In genomic region chr3:109532257-109533216, GRCh38 we compare ENCODE assay signal across 8 cellular contexts.
A peak's percentile ranks its signal among the peaks of the same experiment; 100 is the strongest.
DNase-seq lines count a peak whose midpoint lies in the region; ATAC-seq and TF ChIP-seq lines count a peak whose summit lies in the region.

No MANE protein-coding gene starts in this region.

- DNase-seq in AG09309 (ENCODE audit: low read depth) (peak; percentile 11), GM23338 (ENCODE audit: low spot score) (peak; percentile 85), RKO (ENCODE audit: low spot score) (peak; percentile 64), ascending aorta (ENCODE audit: low spot score in 2 of 2) (peak in 1 of 2 donors; percentile 67), left lung (peak in 1 of 2 donors; percentile 53), stomach (peak; percentile 33)
- no peak for DNase-seq in activated T-helper 2 cell treated with anti-CD3 and anti-CD28 coated beads, Interferon-gamma antibody, Interleukin-2, Interleukin-4, amounts not matched to agents 10 μg/mL and 5 μg/mL and 100 μg/mL, durations not matched to agents 14 hours and 24 hours and 36 hours (ENCODE audit: low spot score)

- no peak overlapping the region for H2AFZ ChIP-seq in GM23338

- H3K36me3 ChIP-seq in GM23338 (ENCODE audit: insufficient read depth) (no peaks in the 10 kb centered on the region; the same call in 1 of the 2 replicates), ascending aorta (no peaks in the 10 kb centered on the region), left lung (no peaks in the 10 kb centered on the region), stomach (no peaks in the 10 kb centered on the region)

- H3K4me2 ChIP-seq in GM23338: no peak overlapping the region

- H3K4me1 Mint-ChIP-seq in GM23338: no peaks in the 10 kb centered on the region
- H3K4me1 Mint-ChIP-seq in activated T-helper 2 cell treated with anti-CD3 and anti-CD28 coated beads, Interferon-gamma antibody, Interleukin-2, Interleukin-4, amounts not matched to agents 10 μg/mL and 5 μg/mL and 100 μg/mL, durations not matched to agents 14 hours and 24 hours and 36 hours (ENCODE audit: low read depth): no peaks in the 10 kb centered on the region

- TF ChIP-seq POLR2A in stomach (IDR thresholded peaks at IDR 0.05): no peak

- intact Hi-C loops in ascending aorta (cut with DNase I) (loop anchor here (5.0 to 10.0 kb wide), 2 partner anchors 780 to 1542 kb away; partner anchors contain the start of gene NECTIN3), left lung (cut with DNase I) (no loop called here), stomach (cut with DNase I; ENCODE audit: low total_unique reads) (no loop called here)
- intact Hi-C loops in activated T-helper 2 cell treated with anti-CD3 and anti-CD28 coated beads, Interferon-gamma antibody, Interleukin-2, Interleukin-4, amounts not matched to agents 10 μg/mL and 5 μg/mL and 100 μg/mL, durations not matched to agents 14 hours and 24 hours and 36 hours (cut with micrococcal nuclease): loop anchor here (2.0 kb wide), 1 partner anchor 782 kb away; no protein-coding TSS in a partner anchor

- H3K9me3 ChIP-seq in ascending aorta: no peaks in the 10 kb centered on the region
- no peaks in the 10 kb centered on the region for H3K9me3 ChIP-seq in left lung
- peaks cover 0 to 7% (median 0%) of the 10 kb centered on the region in 4 donors for H3K9me3 ChIP-seq in stomach

- no peaks in the 10 kb centered on the region for H3K4me1 ChIP-seq in GM23338 (ENCODE audit: insufficient read depth)
- H3K4me1 ChIP-seq in ascending aorta: no peaks in the 10 kb centered on the region
- H3K4me1 ChIP-seq in left lung: peaks cover 0 to 4% of the 10 kb centered on the region in 2 donors
- no peaks in the 10 kb centered on the region for H3K4me1 ChIP-seq in stomach

- H4K20me1 ChIP-seq in GM23338 (replicated peaks; ENCODE audit: insufficient read depth): no peaks in the 10 kb centered on the region

- no peak overlapping the region for H3K27ac Mint-ChIP-seq in GM23338
- no peak overlapping the region for H3K27ac Mint-ChIP-seq in activated T-helper 2 cell treated with anti-CD3 and anti-CD28 coated beads, Interferon-gamma antibody, Interleukin-2, Interleukin-4, amounts not matched to agents 10 μg/mL and 5 μg/mL and 100 μg/mL, durations not matched to agents 14 hours and 24 hours and 36 hours

- peaks cover 18% of the 10 kb centered on the region; the same call in 2 of the 3 replicates for H3K9me3 Mint-ChIP-seq in GM23338
- no peaks in the 10 kb centered on the region for H3K9me3 Mint-ChIP-seq in activated T-helper 2 cell treated with anti-CD3 and anti-CD28 coated beads, Interferon-gamma antibody, Interleukin-2, Interleukin-4, amounts not matched to agents 10 μg/mL and 5 μg/mL and 100 μg/mL, durations not matched to agents 14 hours and 24 hours and 36 hours

- 57 to 68% (median 60%) methylated on average over 6 of the region's 6 CpGs for WGBS in stomach, 5 donors

- H3K27ac ChIP-seq in GM23338 (ENCODE audit: low read depth) (no peak overlapping the region), ascending aorta (no peak overlapping the region), left lung (no peak overlapping the region), stomach (no peak overlapping the region)

- H3K27me3 Mint-ChIP-seq in GM23338 (ENCODE audit: insufficient read depth, low read depth, poor library complexity): peaks cover 1% of the 10 kb centered on the region
- H3K27me3 Mint-ChIP-seq in activated T-helper 2 cell treated with anti-CD3 and anti-CD28 coated beads, Interferon-gamma antibody, Interleukin-2, Interleukin-4, amounts not matched to agents 10 μg/mL and 5 μg/mL and 100 μg/mL, durations not matched to agents 14 hours and 24 hours and 36 hours (ENCODE audit: low read depth): no peaks in the 10 kb centered on the region

- peak; percentile 26 for TF ChIP-seq CTCF in AG09309 (IDR thresholded peaks at IDR 0.05; ENCODE audit: control insufficient read depth, insufficient read depth, low read depth, low read length, missing control alignments)
- TF ChIP-seq CTCF in GM23338 (conservative IDR thresholded peaks at IDR 0.05; ENCODE audit: low read depth in 2 of 2): peak; percentile 79 to 90
- peak; percentile 15 to 56 (median 27) for TF ChIP-seq CTCF in ascending aorta (IDR thresholded peaks at IDR 0.05)
- no peak for TF ChIP-seq CTCF in left lung (IDR thresholded peaks at IDR 0.05)
- TF ChIP-seq CTCF in stomach (IDR thresholded peaks at IDR 0.05): peak in 2 of 7 experiments; percentile 12 to 18

- H3K79me2 ChIP-seq in GM23338 (replicated peaks; ENCODE audit: insufficient read depth): no peaks in the 10 kb centered on the region

- H3K4me3 ChIP-seq in AG09309 (ENCODE audit: control insufficient read depth, low read depth, low read length) (no peak overlapping the region), GM23338 (no peak overlapping the region), ascending aorta (no peak overlapping the region), left lung (no peak overlapping the region), stomach (no peak overlapping the region)

- peaks cover 7% of the 10 kb centered on the region; the same call in 2 of the 3 replicates for H3K36me3 Mint-ChIP-seq in GM23338 (ENCODE audit: low read depth)
- no peaks in the 10 kb centered on the region for H3K36me3 Mint-ChIP-seq in activated T-helper 2 cell treated with anti-CD3 and anti-CD28 coated beads, Interferon-gamma antibody, Interleukin-2, Interleukin-4, amounts not matched to agents 10 μg/mL and 5 μg/mL and 100 μg/mL, durations not matched to agents 14 hours and 24 hours and 36 hours (ENCODE audit: low read depth)

- H3K9me2 ChIP-seq in GM23338 (ENCODE audit: insufficient read depth): no peaks in the 10 kb centered on the region

- no peaks in the 10 kb centered on the region for H3F3A ChIP-seq in GM23338 (replicated peaks; ENCODE audit: low read depth)

- no peak overlapping the region for H3K4me3 Mint-ChIP-seq in GM23338
- no peak overlapping the region for H3K4me3 Mint-ChIP-seq in activated T-helper 2 cell treated with anti-CD3 and anti-CD28 coated beads, Interferon-gamma antibody, Interleukin-2, Interleukin-4, amounts not matched to agents 10 μg/mL and 5 μg/mL and 100 μg/mL, durations not matched to agents 14 hours and 24 hours and 36 hours (ENCODE audit: low read depth)

- no peak for TF ChIP-seq EP300 in stomach (IDR thresholded peaks at IDR 0.05)

- no peaks in the 10 kb centered on the region for H3K27me3 ChIP-seq in GM23338 (ENCODE audit: insufficient read depth)
- no peaks in the 10 kb centered on the region for H3K27me3 ChIP-seq in ascending aorta
- H3K27me3 ChIP-seq in left lung: no peaks in the 10 kb centered on the region
- no peaks in the 10 kb centered on the region for H3K27me3 ChIP-seq in stomach

- ATAC-seq in GM23338 (peak; percentile 98), left lung (peak; percentile 97), HG02763 (IDR thresholded peaks at IDR 0.05; ENCODE audit: unreplicated experiment) (no peak)

TF ChIP-seq in GM23338, 12 proteins besides CTCF, POLR2A, EP300 and RAD21:
- TF ChIP-seq CREB1 (CRISPR knock-in tag; IDR thresholded peaks at IDR 0.05; ENCODE audit: low read depth) (no peak), EZH2 (IDR thresholded peaks at IDR 0.05; ENCODE audit: low read depth, unreplicated experiment) (no peak), STAT1 (IDR thresholded peaks at IDR 0.05; ENCODE audit: unreplicated experiment) (no peak), ETS1 (IDR thresholded peaks at IDR 0.05) (no peak), REST (IDR thresholded peaks at IDR 0.05; ENCODE audit: unreplicated experiment) (no peak), POLR2AphosphoS5 (IDR thresholded peaks at IDR 0.05; ENCODE audit: low read depth) (no peak)
TF ChIP-seq in GM23338: peak in this region for 0.

Comparison
In these comparisons a context has a peak if more than half of its experiments do, and no peak if none do; other contexts are left out.
1. CTCF ChIP-seq: peak in AG09309 (single experiment), GM23338 (2 of 2) and ascending aorta (3 of 3); none in left lung (0 of 2).
2. intact Hi-C loops: an anchor here in ascending aorta (5.0 to 10.0 kb wide) and activated T-helper 2 cell treated with anti-CD3 and anti-CD28 coated beads, Interferon-gamma antibody, Interleukin-2, Interleukin-4, amounts not matched to agents 10 μg/mL and 5 μg/mL and 100 μg/mL, durations not matched to agents 14 hours and 24 hours and 36 hours (2.0 kb wide); none called in left lung and stomach.